ENCODE assay signal across 12 cellular contexts in the genomic region with DNA sequence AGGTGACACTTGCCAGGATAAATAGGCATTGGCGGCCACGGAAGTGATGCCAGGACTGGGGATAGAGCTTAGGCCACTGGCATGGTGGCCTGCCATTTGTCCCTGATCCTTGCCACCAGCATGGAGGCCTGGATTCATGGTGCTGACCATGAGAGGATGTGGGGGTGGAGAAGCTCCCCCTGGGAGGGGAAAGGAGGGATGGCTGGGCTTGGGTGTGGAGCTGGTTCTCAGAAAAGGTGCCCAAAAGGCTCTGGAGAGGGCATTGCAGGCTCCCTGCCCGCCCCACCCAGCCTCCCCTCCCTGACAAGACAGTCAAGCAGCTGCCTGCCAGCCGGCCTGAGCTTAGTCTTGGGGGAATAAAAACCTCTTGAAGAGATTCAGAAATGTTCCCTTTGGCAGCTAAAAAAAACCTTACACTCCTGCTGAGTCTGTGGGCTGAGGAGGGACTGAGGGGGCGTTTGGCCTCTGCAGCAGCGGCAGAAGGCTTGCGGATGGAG.
A peak's percentile ranks its signal among the peaks of the same experiment; 100 is the strongest.
DNase-seq lines count a peak whose midpoint lies in the region; ATAC-seq and TF ChIP-seq lines count a peak whose summit lies in the region.
"Had no signal": no experiment of that assay in that cellular context is flagged by ENCODE, and none has a peak within 500 bp of the region (broad histone marks: within the 10 kb centered on the region; RNA-seq: fewer than 3 reads in every experiment).

No MANE protein-coding gene starts in this region.

- H3F3A ChIP-seq in GM23248 (ENCODE audit: insufficient read depth), result peaks cover 76% of the 10 kb centered on the region
- H3F3A ChIP-seq in smooth muscle cell (ENCODE audit: low read depth), result peaks cover 37% of the 10 kb centered on the region

- H2AFZ ChIP-seq in GM23248 (no peak overlapping the region), smooth muscle cell (ENCODE audit: low read depth) (no peak overlapping the region)

- peak overlapping the region; percentile 81 for H3K9ac ChIP-seq in GM23248
- H3K9ac ChIP-seq in smooth muscle cell (ENCODE audit: low read depth), result peak overlapping the region; percentile 1

- DNase-seq in GM23248 (peak; percentile 65), astrocyte of the hippocampus (ENCODE audit: low read depth, low spot score) (peak; percentile 44), left lung (no peak), smooth muscle cell (lab: John Stamatoyannopoulos, UW; ENCODE audit: unreplicated experiment) (no peak), GDM1 (lab: John Stamatoyannopoulos, UW) (no peak)
- no peak for DNase-seq in activated CD4-positive, alpha-beta T cell treated with anti-CD3 and anti-CD28 coated beads, Interleukin-2, amount 50 U/mL, for 4 hours
- no peak for DNase-seq in activated effector memory CD4-positive, alpha-beta T cell treated with Interleukin-2 at 50 U/mL for 16 hours
- DNase-seq: CD4-positive, alpha-beta T cell had no signal

- in situ Hi-C loops in GM23248 (cut with MboI), result loop anchor here (5.0 kb wide), 1 partner anchor 81 kb away; no protein-coding TSS in a partner anchor

- no peak for TF ChIP-seq CTCF in left lung (IDR thresholded peaks at IDR 0.05)
- no peak for TF ChIP-seq CTCF in smooth muscle cell (IDR thresholded peaks at IDR 0.05; ENCODE audit: borderline replicate concordance, insufficient read depth, poor library complexity, severe bottlenecking)

- H3K4me2 ChIP-seq in GM23248 (ENCODE audit: unreplicated experiment) (peak overlapping the region; percentile 8), smooth muscle cell (peak overlapping the region; percentile 29)

- H3K4me1 ChIP-seq in GM23248 (ENCODE audit: insufficient read depth) (peaks cover 84% of the 10 kb centered on the region), left lung (peaks cover 41 to 64% of the 10 kb centered on the region in 2 donors), smooth muscle cell (ENCODE audit: low read depth) (peaks cover 49% of the 10 kb centered on the region)

- intact Hi-C loops in left lung (cut with DNase I), result no loop called here

- no peaks in the 10 kb centered on the region for H3K9me3 ChIP-seq in GM23248 (ENCODE audit: low read depth)
- no peaks in the 10 kb centered on the region for H3K9me3 ChIP-seq in left lung
- no peaks in the 10 kb centered on the region for H3K9me3 ChIP-seq in smooth muscle cell (replicated peaks; ENCODE audit: low read depth)

- H3K79me2 ChIP-seq in GM23248 (ENCODE audit: insufficient read depth) (peaks cover 75% of the 10 kb centered on the region), smooth muscle cell (ENCODE audit: low read depth) (peaks cover 34% of the 10 kb centered on the region)

- H4K20me1 ChIP-seq in GM23248 (ENCODE audit: insufficient read depth), result no peaks in the 10 kb centered on the region
- H4K20me1 ChIP-seq in smooth muscle cell (ENCODE audit: low read depth), result peaks cover 24% of the 10 kb centered on the region

- no peaks in the 10 kb centered on the region for H3K9me2 ChIP-seq in GM23248 (ENCODE audit: insufficient read depth)

- H3K4me3 ChIP-seq in GM23248 (no peak overlapping the region), left lung (no peak overlapping the region), smooth muscle cell (no peak overlapping the region)

- H3K27ac ChIP-seq in GM23248 (peak overlapping the region; percentile 99), left lung (peak overlapping the region; percentile 16 to 92), smooth muscle cell (ENCODE audit: low read depth) (peak overlapping the region; percentile 92)

- H3K27me3 ChIP-seq in GM23248 (replicated peaks; ENCODE audit: insufficient read depth) (no peaks in the 10 kb centered on the region), left lung (no peaks in the 10 kb centered on the region), smooth muscle cell (ENCODE audit: low read depth) (no peaks in the 10 kb centered on the region)

- WGBS in GM23248 (ENCODE audit: low coverage in 1 of 2, low lambda C conversion rate in 2 of 2, missing lambda C conversion rate in 2 of 2), 2 experiments, result 11 to 16% methylated on average over 6 to 7 of the region's 7 CpGs
- 57% methylated on average over 7 of the region's 7 CpGs for WGBS in smooth muscle cell (ENCODE audit: low lambda C conversion rate)

- ATAC-seq in left lung, result no peak
- ATAC-seq in HG02852 (IDR thresholded peaks at IDR 0.05; ENCODE audit: unreplicated experiment), result no peak
- ATAC-seq: activated CD4-positive, CD25-positive, alpha-beta regulatory T cell treated with anti-CD3 and anti-CD28 coated beads, Interleukin-2, amount 50 U/mL, for 24 hours; activated T-helper 17 cell treated with anti-CD3 and anti-CD28 coated beads, Interleukin-2, amount 50 U/mL, for 72 hours; stimulated activated memory B cell treated with anti-CD40 and anti-IgM and Interleukin-4, amounts not matched to agents 10 μg/mL and 1 μg/mL and 100 μg/mL, for 72 hours had no signal

- H3K36me3 ChIP-seq in GM23248 (ENCODE audit: low read depth) (peaks cover 8% of the 10 kb centered on the region; the same call in 1 of the 2 replicates), left lung (no peaks in the 10 kb centered on the region), smooth muscle cell (ENCODE audit: low read depth) (no peaks in the 10 kb centered on the region)

Comparison
In these comparisons a context has a peak if more than half of its experiments do, and no peak if none do; other contexts are left out.
1. DNase-seq: peak in GM23248 (single experiment) and astrocyte of the hippocampus (single experiment); none in left lung (0 of 2), smooth muscle cell (single experiment), activated CD4-positive, alpha-beta T cell treated with anti-CD3 and anti-CD28 coated beads, Interleukin-2, amount 50 U/mL, for 4 hours (0 of 2), GDM1 (single experiment) and activated effector memory CD4-positive, alpha-beta T cell treated with Interleukin-2 at 50 U/mL for 16 hours (single experiment).
2. Peak in every context shown above with its lines, with median percentiles within 50 percentile points of each other: H3K27ac ChIP-seq.